In the genomic region with DNA sequence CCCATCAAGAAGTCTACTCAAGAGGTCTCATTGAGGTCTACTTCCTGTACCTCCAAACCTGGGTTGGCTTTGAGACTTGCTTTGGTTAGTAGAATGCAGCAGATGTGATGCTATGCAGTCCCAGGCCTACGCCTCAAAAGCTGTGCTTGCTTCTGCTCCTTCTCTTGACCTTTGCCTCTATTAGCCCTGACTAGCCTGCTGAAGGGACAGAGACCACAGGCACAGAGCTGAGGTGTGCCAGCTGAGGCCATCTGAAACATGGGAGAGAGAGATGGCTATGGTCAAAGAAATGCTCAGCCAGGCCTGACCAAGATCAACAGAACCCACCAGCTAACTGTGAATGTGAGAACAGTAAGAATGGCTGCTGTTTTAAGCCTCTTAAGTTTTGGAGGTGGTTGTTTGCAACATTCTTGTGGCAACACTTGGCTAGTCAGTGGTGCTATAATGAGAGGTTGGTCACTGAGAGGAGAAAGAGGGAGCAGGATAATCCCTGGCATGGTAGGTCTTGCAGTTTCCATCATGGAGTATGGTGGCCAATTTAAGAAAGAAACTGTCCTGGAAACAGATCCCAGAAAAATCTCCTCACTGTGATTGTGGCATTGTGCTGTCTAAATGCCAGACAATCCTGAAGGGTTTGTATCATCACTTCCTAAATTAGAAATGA, we compare ENCODE assay signal across 25 cellular contexts.
A peak's percentile ranks its signal among the peaks of the same experiment; 100 is the strongest.
DNase-seq lines count a peak whose midpoint lies in the region; ATAC-seq, FAIRE-seq and TF ChIP-seq lines count a peak whose summit lies in the region.
"Had no signal": no experiment of that assay in that cellular context is flagged by ENCODE, and none has a peak within 500 bp of the region (broad histone marks: within the 10 kb centered on the region; RNA-seq: fewer than 3 reads in every experiment).

No MANE protein-coding gene starts in this region.

- no peaks in the 10 kb centered on the region for H3K27me3 ChIP-seq in GM12878 (replicated peaks in 1 of 2; ENCODE audit: control insufficient read depth in 2 of 2, insufficient read depth in 2 of 2, low read length in 1 of 2)
- no peaks in the 10 kb centered on the region for H3K27me3 ChIP-seq in left ventricle myocardium inferior (ENCODE audit: low read depth)
- no peaks in the 10 kb centered on the region for H3K27me3 ChIP-seq in prostate gland (replicated peaks; ENCODE audit: insufficient read depth)
- H3K27me3 ChIP-seq: left lung, suprapubic skin had no signal

- ATAC-seq in GM12878 (peak; percentile 5; the same call in 1 of the 3 replicates), GM18861 (IDR thresholded peaks at IDR 0.05; ENCODE audit: unreplicated experiment) (no peak)
- no peak for ATAC-seq in stimulated activated naive CD8-positive, alpha-beta T cell treated with anti-CD3 and anti-CD28 coated beads, Interleukin-15, Interleukin-2, amounts not matched to agents 100 U/mL and 50 U/mL, for 24 hours
- ATAC-seq: left lung, SK-N-SH treated with all-trans-retinoic acid at 6 μM for 48 hours had no signal

- H3K9me3 ChIP-seq in GM12878 (replicated peaks; ENCODE audit: control insufficient read depth, insufficient read depth, low read length) (no peaks in the 10 kb centered on the region; the same call in 2 of the 3 replicates), left ventricle myocardium inferior (replicated peaks) (no peaks in the 10 kb centered on the region), prostate gland (no peaks in the 10 kb centered on the region)
- H3K9me3 ChIP-seq: left lung, suprapubic skin had no signal

- in situ Hi-C loops in GM12878 (cut with MboI) = no loop called here

- no peak for TF ChIP-seq EP300 in GM12878 (IDR thresholded peaks at IDR 0.05; ENCODE audit: borderline replicate concordance in 1 of 2, control insufficient read depth in 1 of 2, low read depth in 2 of 2, low read length in 2 of 2)

- no peak for TF ChIP-seq POLR2A in GM12878 (IDR thresholded peaks at IDR 0.05; ENCODE audit: low read depth, low read length)
- TF ChIP-seq POLR2A in prostate gland (IDR thresholded peaks at IDR 0.05) = no peak

- H3K79me2 ChIP-seq in GM12878 (ENCODE audit: control insufficient read depth, insufficient read depth, low read length) = no peaks in the 10 kb centered on the region
- H3K79me2 ChIP-seq: parathyroid adenoma had no signal

- TF ChIP-seq CTCF in GM12878 (IDR thresholded peaks at IDR 0.05 in 2 of 3, conservative IDR thresholded peaks at IDR 0.05 in 1 of 3; ENCODE audit: control insufficient read depth in 2 of 3, extremely low read depth in 1 of 3, insufficient read depth in 1 of 3, low read depth in 3 of 3, low read length in 3 of 3) (no peak), left ventricle myocardium inferior (IDR thresholded peaks at IDR 0.05; ENCODE audit: borderline replicate concordance) (no peak), prostate gland (IDR thresholded peaks at IDR 0.05) (no peak)

- no peak overlapping the region for H3K9ac ChIP-seq in GM12878 (ENCODE audit: control insufficient read depth, insufficient read depth, low read length)
- H3K9ac ChIP-seq: parathyroid adenoma had no signal

- RAD21 ChIA-PET in GM12878 (lab: Charles Lee; ENCODE audit: unreplicated experiment) = interaction anchor here (0.7 to 14.1 kb wide), 8 partner anchors 12 to 81 kb away, joined by 3 to 223 read pairs (median 7); no protein-coding TSS in a partner anchor

- H3K36me3 ChIP-seq in GM12878 (ENCODE audit: control insufficient read depth in 2 of 2, insufficient read depth in 2 of 2, low read length in 1 of 2) = no peaks in the 10 kb centered on the region
- no peaks in the 10 kb centered on the region for H3K36me3 ChIP-seq in left ventricle myocardium inferior
- no peaks in the 10 kb centered on the region for H3K36me3 ChIP-seq in prostate gland
- H3K36me3 ChIP-seq: left lung, suprapubic skin had no signal

- no peaks in the 10 kb centered on the region for H4K20me1 ChIP-seq in GM12878 (ENCODE audit: control insufficient read depth, insufficient read depth)

- TF ChIP-seq RAD21 in GM12878 (IDR thresholded peaks at IDR 0.05; ENCODE audit: insufficient read depth, low read depth, low read length) = no peak

- WGBS in GM12878 (ENCODE audit: insufficient coverage, insufficient replicate concordance, low lambda C conversion rate, missing lambda C conversion rate) = 0% methylated on average over 1 of the region's 1 CpG
- WGBS in prostate gland = 83% methylated on average over 1 of the region's 1 CpG

- no TSS peak for BruUV-seq in GM12878 (replicated peaks; lab: Mats Ljungman, UMichigan)

- H3K27ac ChIP-seq in GM12878 (ENCODE audit: control insufficient read depth, insufficient read depth) (no peak overlapping the region), left ventricle myocardium inferior (replicated peaks) (peak overlapping the region; percentile 84), prostate gland (peak overlapping the region; percentile 79 to 80)
- H3K27ac ChIP-seq: epithelial cell of prostate, left lung, parathyroid adenoma, RWPE1, skin epidermis had no signal

- DNase-seq in GM12878 (ENCODE audit: low read depth, low spot score) = no peak
- DNase-seq in left ventricle myocardium inferior = no peak
- DNase-seq in prostate gland (ENCODE audit: low spot score) = no peak
- DNase-seq in urothelium cell line (ENCODE audit: low spot score) = no peak
- no peak for DNase-seq in stimulated activated CD4-positive, alpha-beta T cell treated with anti-CD3 and anti-CD28 coated beads, Interleukin-12 subunit alpha, Interleukin-12 subunit beta, amount 100 ng/mL, for 4 hours
- DNase-seq in stimulated activated naive CD8-positive, alpha-beta T cell treated with anti-CD3 and anti-CD28 coated beads, Interleukin-15, Interleukin-2, amounts not matched to agents 100 U/mL and 50 U/mL, for 24 hours = no peak
- DNase-seq: activated CD4-positive, alpha-beta T cell treated with anti-CD3 and anti-CD28 coated beads, Interleukin-2, amount 10 ng/mL, durations not matched to agents 24 days and 14 days; activated naive CD4-positive, alpha-beta T cell treated with anti-CD3 and anti-CD28 coated beads, Interleukin-2, amount 10 ng/mL, durations not matched to agents 7 days and 5 days; amniotic stem cell; effector CD4-positive, alpha-beta T cell; EL; IMR-90; left lung; NCI-H1092; NCI-H1930; NCI-H2227 treated with DMSO at 0.1 percent for 48 hours; NCI-H774; stimulated activated CD4-positive, alpha-beta T cell treated with anti-CD3 and anti-CD28 coated beads, Interleukin-2, amount 100 ng/mL, for 24 hours had no signal

- intact Hi-C loops in GM12878 (cut with micrococcal nuclease; ENCODE audit: unreplicated experiment) = no loop called here
- intact Hi-C loops in left ventricle myocardium inferior (cut with micrococcal nuclease) = no loop called here
- intact Hi-C loops in prostate gland (cut with DNase I) = no loop called here

- no peak overlapping the region for H3K4me3 ChIP-seq in GM12878
- H3K4me3 ChIP-seq in left ventricle myocardium inferior = peak overlapping the region; percentile 53
- peak overlapping the region; percentile 0 to 13 for H3K4me3 ChIP-seq in prostate gland
- H3K4me3 ChIP-seq: left lung, skin epidermis, suprapubic skin had no signal

- H3K4me2 ChIP-seq in GM12878 (ENCODE audit: control insufficient read depth, insufficient read depth) = no peak overlapping the region

- POLR2A ChIA-PET in GM12878 (lab: Charles Lee) = interaction anchor here (0.7 to 1.4 kb wide), 5 partner anchors 8 to 108 kb away, joined by 3 to 4 read pairs (median 3); no protein-coding TSS in a partner anchor

- H2AFZ ChIP-seq in GM12878 (ENCODE audit: control insufficient read depth, low read depth, low read length) = no peak overlapping the region
- H2AFZ ChIP-seq: parathyroid adenoma had no signal

- H3K4me1 ChIP-seq in GM12878 (ENCODE audit: control insufficient read depth, insufficient read depth, low read length) (peaks cover 26% of the 10 kb centered on the region), left ventricle myocardium inferior (peaks cover 5% of the 10 kb centered on the region), prostate gland (replicated peaks) (no peaks in the 10 kb centered on the region)
- H3K4me1 ChIP-seq: left lung, parathyroid adenoma, suprapubic skin had no signal

- FAIRE-seq in GM12878 (lab: Jason Lieb, UNC) = no peak
- peak; percentile 17 for FAIRE-seq in urothelium cell line (lab: Jason Lieb, UNC)

- CTCF ChIA-PET in GM12878 (lab: Yijun Ruan, JAX) = interaction anchor here (0.9 to 1.7 kb wide), 5 partner anchors 9 to 47 kb away, joined by 3 to 6 read pairs (median 5); no protein-coding TSS in a partner anchor

- SMC1A ChIA-PET in GM12878 (lab: Charles Lee; ENCODE audit: uncharacterized antibody, unreplicated experiment) = interaction anchor here (0.6 to 15.7 kb wide), 18 partner anchors 7 to 183 kb away, joined by 3 to 222 read pairs (median 3); no protein-coding TSS in a partner anchor

TF ChIP-seq in GM12878, 131 proteins besides CTCF, POLR2A, EP300 and RAD21:
- TF ChIP-seq PAX5 (IDR thresholded peaks at IDR 0.05; ENCODE audit: borderline replicate concordance, low read depth, low read length) (0 out of 2 replicates have a peak, but pooled peaks have one; percentile 15), TCF12 (IDR thresholded peaks at IDR 0.05; ENCODE audit: low read depth, low read length) (no peak)
